Comparison of ENCODE assay signal across 10 cellular contexts in genomic region chr4:7206385-7206784, GRCh38. TPM values are rescaled to one million over a fixed set of nuclear protein-coding genes. Genes with fewer than 3 reads are reported as not detected.
A peak's percentile ranks its signal among the peaks of the same experiment; 100 is the strongest.
DNase-seq lines count a peak whose midpoint lies in the region; ATAC-seq, FAIRE-seq and TF ChIP-seq lines count a peak whose summit lies in the region.
"Had no signal": no experiment of that assay in that cellular context is flagged by ENCODE, and none has a peak within 500 bp of the region (broad histone marks: within the 10 kb centered on the region; RNA-seq: fewer than 3 reads in every experiment).

No MANE protein-coding gene starts in this region.

- H3K4me2 ChIP-seq in K562 (ENCODE audit: insufficient read depth, low read length) (no peak overlapping the region), hepatocyte (no peak overlapping the region)

- H3K9ac ChIP-seq in K562 (ENCODE audit: insufficient read depth in 1 of 2, low read depth in 2 of 2, low read length in 2 of 2), result no peak overlapping the region
- H3K9ac ChIP-seq in subcutaneous abdominal adipose tissue (ENCODE audit: low read length in 5 of 5), result no peak overlapping the region

- 0% methylated on average over 9 of the region's 9 CpGs for WGBS in K562 (ENCODE audit: insufficient coverage, low coverage, missing lambda C conversion rate)
- 50% methylated on average over 9 of the region's 9 CpGs for WGBS in hepatocyte (ENCODE audit: low lambda C conversion rate, missing lambda C conversion rate)

- no peaks in the 10 kb centered on the region for H3K9me3 ChIP-seq in K562 (replicated peaks; ENCODE audit: control insufficient read depth, insufficient read depth, low read depth, low read length)
- H3K9me3 ChIP-seq in hepatocyte (ENCODE audit: low read depth), result no peaks in the 10 kb centered on the region
- H3K9me3 ChIP-seq in subcutaneous abdominal adipose tissue (ENCODE audit: control insufficient read depth in 5 of 5, low read length in 5 of 5), result no peaks in the 10 kb centered on the region

- no peaks in the 10 kb centered on the region for H3K9me2 ChIP-seq in hepatocyte (replicated peaks; ENCODE audit: insufficient read depth)

- CTCF ChIA-PET in K562 (lab: Yijun Ruan, JAX; ENCODE audit: low intra/inter-chr PET ratio), result no interaction called here

- TF ChIP-seq RAD21 in K562 (CRISPR knock-in tag; conservative IDR thresholded peaks at IDR 0.05 in 1 of 2, IDR thresholded peaks at IDR 0.05 in 1 of 2), result no peak

- H3K27ac ChIP-seq in K562 (ENCODE audit: extremely low read depth, low read depth, low read length) (no peak overlapping the region), hepatocyte (peak overlapping the region; percentile 59), subcutaneous abdominal adipose tissue (ENCODE audit: low read depth, low read length) (peak overlapping the region; percentile 51)

- no peak overlapping the region for H3K4me3 ChIP-seq in K562
- H3K4me3 ChIP-seq in hepatocyte, result no peak overlapping the region
- no peak overlapping the region for H3K4me3 ChIP-seq in subcutaneous abdominal adipose tissue (ENCODE audit: low read depth in 1 of 5, low read length in 5 of 5)

- H3K79me2 ChIP-seq in K562 (ENCODE audit: control insufficient read depth, insufficient read depth, low read length) (no peaks in the 10 kb centered on the region), hepatocyte (no peaks in the 10 kb centered on the region)

- H3K4me1 ChIP-seq in K562 (replicated peaks in 1 of 2; ENCODE audit: control insufficient read depth in 2 of 2, insufficient read depth in 2 of 2, low read length in 2 of 2) (peaks cover 4 to 6% of the 10 kb centered on the region in 2 experiments; a peak in 3 of 5 replicates), hepatocyte (ENCODE audit: insufficient read depth) (peaks cover 17% of the 10 kb centered on the region), subcutaneous abdominal adipose tissue (ENCODE audit: control insufficient read depth in 5 of 5, insufficient read depth in 5 of 5, low read length in 5 of 5) (peaks cover 5 to 53% (median 40%) of the 10 kb centered on the region in 5 donors)

- no peak for TF ChIP-seq POLR2A in K562 (conservative IDR thresholded peaks at IDR 0.05)

- ATAC-seq in K562, result peak; percentile 59
- ATAC-seq in HG02763 (IDR thresholded peaks at IDR 0.05; ENCODE audit: unreplicated experiment), result no peak

- DNase-seq in HT1080 (ENCODE audit: low read depth) (peak; percentile 73), K562 (ENCODE audit: extremely low read depth in 1 of 4, low spot score in 3 of 4) (peak; percentile 27 to 38 (median 34)), hepatocyte (ENCODE audit: low spot score) (no peak), NCI-H146 (lab: John Stamatoyannopoulos, UW) (no peak), SW 1271 (lab: John Stamatoyannopoulos, UW) (no peak), medulla oblongata (ENCODE audit: extremely low spot score) (no peak)
- DNase-seq: activated CD8-positive, alpha-beta memory T cell treated with anti-CD3 and anti-CD28 coated beads, Interleukin-2, amount 50 U/mL, for 48 hours; NCI-H510A had no signal

- intact Hi-C loops in K562 (cut with micrococcal nuclease), result no loop called here

- H3K27me3 ChIP-seq in K562 (ENCODE audit: control insufficient read depth in 2 of 2, insufficient read depth in 2 of 2, low read length in 2 of 2) (peaks cover 44 to 79% of the 10 kb centered on the region in 2 experiments), hepatocyte (no peaks in the 10 kb centered on the region), subcutaneous abdominal adipose tissue (ENCODE audit: control insufficient read depth in 5 of 5, insufficient read depth in 4 of 5, low read length in 5 of 5) (peaks cover 0 to 29% (median 8%) of the 10 kb centered on the region in 5 donors)

- no peak overlapping the region for H2AFZ ChIP-seq in K562 (ENCODE audit: low read depth, low read length)
- no peak overlapping the region for H2AFZ ChIP-seq in hepatocyte

- in situ Hi-C loops in K562 (cut with MboI), result no loop called here

- H3K36me3 ChIP-seq in K562 (ENCODE audit: control insufficient read depth, insufficient read depth, low read length) (no peaks in the 10 kb centered on the region), hepatocyte (replicated peaks; ENCODE audit: insufficient read depth, low read depth) (no peaks in the 10 kb centered on the region), subcutaneous abdominal adipose tissue (ENCODE audit: control insufficient read depth in 5 of 5, insufficient read depth in 5 of 5, low read length in 5 of 5) (no peaks in the 10 kb centered on the region)

- FAIRE-seq in K562 (lab: Jason Lieb, UNC), result peak; percentile 32

- POLR2A ChIA-PET in K562 (lab: Yijun Ruan, JAX), result no interaction called here

- TF ChIP-seq CTCF in K562 (IDR thresholded peaks at IDR 0.05 in 2 of 3, conservative IDR thresholded peaks at IDR 0.05 in 1 of 3; ENCODE audit: insufficient read depth in 2 of 3, low read depth in 1 of 3, low read length in 3 of 3) (no peak), hepatocyte (IDR thresholded peaks at IDR 0.05; ENCODE audit: poor library complexity) (no peak)

- TF ChIP-seq EP300 in K562 (IDR thresholded peaks at IDR 0.05; ENCODE audit: low read length), result no peak

- H4K20me1 ChIP-seq in K562 (replicated peaks; ENCODE audit: control insufficient read depth, insufficient read depth, low read length) (peaks cover 4% of the 10 kb centered on the region; the same call in 1 of the 2 replicates), hepatocyte (ENCODE audit: insufficient read depth, poor library complexity, severe bottlenecking) (no peaks in the 10 kb centered on the region)

- no TSS peak for BruUV-seq in K562 (replicated peaks; lab: Mats Ljungman, UMichigan)

- H3K9me1 ChIP-seq in K562 (ENCODE audit: control insufficient read depth, insufficient read depth, low read length), result no peaks in the 10 kb centered on the region

TF ChIP-seq in K562, 482 proteins besides CTCF, POLR2A, EP300 and RAD21:
- TF ChIP-seq ZNF316 (IDR thresholded peaks at IDR 0.05) (0 out of 2 replicates have a peak, but pooled peaks have one; percentile 26), NFE2 (IDR thresholded peaks at IDR 0.05; ENCODE audit: low read depth) (peak; percentile 60; the same call in 1 of the 2 replicates), GTF2F1 (IDR thresholded peaks at IDR 0.05; ENCODE audit: low read depth, low read length) (no peak), C11orf30 (IDR thresholded peaks at IDR 0.05; ENCODE audit: low read depth) (peak; percentile 44; the same call in 1 of the 2 replicates), MAFG (tag; conservative IDR thresholded peaks at IDR 0.05) (peak; percentile 26), EGR1 (conservative IDR thresholded peaks at IDR 0.05) (peak; percentile 64), JUND (IDR thresholded peaks at IDR 0.05; ENCODE audit: borderline replicate concordance, low read depth, low read length) (peak; percentile 19; the same call in 1 of the 2 replicates), JUND (tag; IDR thresholded peaks at IDR 0.05; ENCODE audit: borderline replicate concordance, low read depth, low read length) (no peak), NFE2L1 (tag; IDR thresholded peaks at IDR 0.05; ENCODE audit: borderline replicate concordance, low read depth) (no peak)

RNA-seq across cellular contexts. Expression of gene SORCS2, which starts 14.0 kb away (rescaled TPM):
- 1.6 and 5.4 TPM in 2 replicates for total RNA-seq in HT1080 (2014; rRNA removed; shearing (Covaris generic))
- polyA plus RNA-seq in HT1080 (2015; cell fraction: cytosol; rRNA removed), result 0.02 and 0.11 TPM in 2 replicates
- 0.22 and 0.26 TPM in 2 replicates for polyA plus RNA-seq in HT1080 (2015; cell fraction: nucleus; rRNA removed)
- not detected in 2 replicates for total RNA-seq in K562 (2011; cell fraction: chromatin; rRNA removed; ENCODE audit: low replicate concordance)
- total RNA-seq in K562 (2011; cell fraction: nucleolus; rRNA removed), result not detected in 2 replicates
- not detected in 2 replicates for total RNA-seq in K562 (2011; cell fraction: nucleoplasm; rRNA removed)
- not detected in 2 replicates for total RNA-seq in K562 (2014; rRNA removed)
- total RNA-seq in K562 (2014; rRNA removed; fragmentation: Illumina TruSeq; extraction: Trizol), result not detected in 2 replicates
- not detected in 2 replicates for total RNA-seq in K562 (2015; rRNA removed; fragmentation: Illumina TruSeq; extraction: Trizol)
- total RNA-seq in K562 (2021), result 0.04 TPM in 1 of 2 replicates, not detected in the other
- not detected in 2 replicates for polyA plus RNA-seq in K562 (2011; rRNA removed)
- 0.03 TPM in 1 of 2 replicates, not detected in the other for polyA plus RNA-seq in K562 (2011; cell fraction: cytosol; rRNA removed)
- polyA plus RNA-seq in K562 (2011; cell fraction: nucleus; rRNA removed), result 0.18 TPM in 1 of 2 replicates, not detected in the other
- 0.11 TPM in 1 of 2 replicates, not detected in the other for polyA plus RNA-seq in K562 (2012)
- polyA plus RNA-seq in K562 (2014; fragmentation: Illumina TruSeq; extraction: Trizol), result not detected in 2 replicates
- polyA plus RNA-seq in K562 (2014; fragmentation: Nextera tagmentation; extraction: Ambion mirVana), result not detected
- polyA plus RNA-seq in K562 (2014; rRNA removed), result not detected in 2 replicates
- polyA minus RNA-seq in K562 (2011; rRNA and poly(A)+ RNA removed), result not detected in 2 replicates
- polyA minus RNA-seq in K562 (2011; cell fraction: cytosol; rRNA and poly(A)+ RNA removed), result not detected in 2 replicates
- polyA minus RNA-seq in K562 (2011; cell fraction: nucleus; rRNA and poly(A)+ RNA removed), result not detected in 2 replicates
- total RNA-seq in hepatocyte, result 1.6 and 2.4 TPM in 2 replicates
- polyA plus RNA-seq in hepatocyte, result 1.1 and 4.8 TPM in 2 replicates

Comparison
In these comparisons a context has a peak if more than half of its experiments do, and no peak if none do; other contexts are left out.
1. DNase-seq: peak in HT1080 (single experiment) and K562 (4 of 4); none in hepatocyte (single experiment), NCI-H146 (single experiment), SW 1271 (0 of 2) and medulla oblongata (single experiment).